ENCODE assay signal across 15 cellular contexts in the genomic region with DNA sequence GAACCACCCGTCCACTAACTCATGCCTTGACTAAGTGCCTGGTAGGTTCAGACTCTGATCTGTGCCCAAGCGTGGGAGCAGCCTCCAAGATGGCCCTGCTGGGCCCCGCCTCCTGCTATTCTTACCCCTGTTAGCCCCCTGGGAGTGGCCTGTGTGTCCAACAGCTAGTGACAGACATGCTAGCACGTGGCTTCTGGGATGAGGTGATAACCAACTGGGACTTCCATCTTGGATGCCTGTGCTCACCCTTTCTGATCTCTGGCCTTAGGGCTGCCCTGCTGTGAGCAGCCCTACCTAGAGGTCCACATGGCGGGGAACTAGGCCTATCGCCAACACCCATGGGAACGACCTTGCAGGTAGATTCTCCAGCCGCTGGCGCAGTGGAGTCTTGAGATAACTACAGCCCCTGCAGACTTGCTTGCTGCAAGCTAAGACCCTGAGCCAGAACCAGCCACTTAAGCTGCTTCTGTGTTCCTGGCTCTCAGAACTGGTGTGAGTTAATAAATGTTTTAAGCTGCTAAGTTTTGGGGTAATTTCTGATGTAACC. TPM values are rescaled to one million over a fixed set of nuclear protein-coding genes. Genes with fewer than 3 reads are reported as not detected.
DNase-seq lines count a peak whose midpoint lies in the region; ATAC-seq and TF ChIP-seq lines count a peak whose summit lies in the region.
"Had no signal": no experiment of that assay in that cellular context is flagged by ENCODE, and none has a peak within 500 bp of the region (broad histone marks: within the 10 kb centered on the region; RNA-seq: fewer than 3 reads in every experiment).

No MANE protein-coding gene starts in this region.

- no peak overlapping the region for H3K4me3 ChIP-seq in right lobe of liver
- H3K4me3 ChIP-seq: HAP-1 had no signal

- intact Hi-C loops in right lobe of liver (cut with DNase I): no loop called here

- TF ChIP-seq CTCF in brain (conservative IDR thresholded peaks at IDR 0.05) (no peak), nephron (IDR thresholded peaks at IDR 0.05; ENCODE audit: unreplicated experiment in 3 of 3) (no peak), type B pancreatic cell (conservative IDR thresholded peaks at IDR 0.05) (no peak), right lobe of liver (IDR thresholded peaks at IDR 0.05) (no peak)

- no peaks in the 10 kb centered on the region for H3K9me3 Mint-ChIP-seq in IgD-negative memory B cell
- no peaks in the 10 kb centered on the region for H3K9me3 Mint-ChIP-seq in brain
- no peaks in the 10 kb centered on the region for H3K9me3 Mint-ChIP-seq in nephron
- no peaks in the 10 kb centered on the region for H3K9me3 Mint-ChIP-seq in type B pancreatic cell
- H3K9me3 Mint-ChIP-seq: CD4-positive, alpha-beta memory T cell had no signal

- H3K9me3 ChIP-seq in right lobe of liver: no peaks in the 10 kb centered on the region
- H3K9me3 ChIP-seq: BE2C, HAP-1 had no signal

- H3K36me3 Mint-ChIP-seq in IgD-negative memory B cell (peaks cover 7% of the 10 kb centered on the region), brain (peaks cover 39% of the 10 kb centered on the region), nephron (ENCODE audit: low read depth) (peaks cover 42% of the 10 kb centered on the region), type B pancreatic cell (peaks cover 5% of the 10 kb centered on the region)

- no peaks in the 10 kb centered on the region for H3K27me3 ChIP-seq in right lobe of liver
- H3K27me3 ChIP-seq: BE2C had no signal

- peaks cover 0 to 37% (median 15%) of the 10 kb centered on the region in 4 donors for H3K36me3 ChIP-seq in right lobe of liver

- ATAC-seq in right lobe of liver: no peak

- WGBS in right lobe of liver (ENCODE audit: insufficient coverage, low coverage, low lambda C conversion rate, missing lambda C conversion rate): 60% methylated on average over 1 of the region's 9 CpGs

- no peak for TF ChIP-seq POLR2A in right lobe of liver (IDR thresholded peaks at IDR 0.05)

- H3K27me3 Mint-ChIP-seq in IgD-negative memory B cell (no peaks in the 10 kb centered on the region), brain (peaks cover 10% of the 10 kb centered on the region), nephron (ENCODE audit: low read depth) (no peaks in the 10 kb centered on the region), type B pancreatic cell (no peaks in the 10 kb centered on the region)
- H3K27me3 Mint-ChIP-seq: CD4-positive, alpha-beta memory T cell had no signal

- H3K4me3 Mint-ChIP-seq in IgD-negative memory B cell: peak overlapping the region in 3 of 4 donors; percentile 12 to 58 (median 49)
- H3K4me3 Mint-ChIP-seq in brain: peak overlapping the region in 3 of 5 experiments; percentile 35 to 70 (median 40)
- H3K4me3 Mint-ChIP-seq in nephron: peak overlapping the region; percentile 38 to 79 (median 67)
- H3K4me3 Mint-ChIP-seq in type B pancreatic cell: peak overlapping the region; percentile 49

- no peak overlapping the region for H3K27ac ChIP-seq in right lobe of liver
- H3K27ac ChIP-seq: C4-2B had no signal

- peaks cover 20 to 34% (median 24%) of the 10 kb centered on the region in 3 donors for H3K4me1 Mint-ChIP-seq in IgD-negative memory B cell
- H3K4me1 Mint-ChIP-seq in brain: peaks cover 35% of the 10 kb centered on the region
- H3K4me1 Mint-ChIP-seq in nephron: peaks cover 25% of the 10 kb centered on the region
- peaks cover 28% of the 10 kb centered on the region for H3K4me1 Mint-ChIP-seq in type B pancreatic cell (ENCODE audit: unreplicated experiment)

- DNase-seq in type B pancreatic cell (ENCODE audit: extremely low spot score, unreplicated experiment): no peak
- DNase-seq in right lobe of liver: no peak
- DNase-seq in NCI-H1092 (lab: John Stamatoyannopoulos, UW): no peak
- no peak for DNase-seq in AG08396 (ENCODE audit: low spot score)
- DNase-seq: BE2C; CD4-positive, alpha-beta memory T cell; DMS153; DMS79; GDM1; KBM-7 had no signal

- H3K27ac Mint-ChIP-seq in IgD-negative memory B cell (no peak overlapping the region), brain (no peak overlapping the region), nephron (no peak overlapping the region), type B pancreatic cell (no peak overlapping the region)

- peaks cover 0 to 20% (median 10%) of the 10 kb centered on the region in 4 donors for H3K4me1 ChIP-seq in right lobe of liver

RNA-seq across cellular contexts. Expression of a gene that starts 2.7 kb away (rescaled TPM):
- polyA plus RNA-seq in IgD-negative memory B cell (108 TPM), brain (ENCODE audit: insufficient read depth, low read depth, low replicate concordance) (108 TPM)
- total RNA-seq in type B pancreatic cell (ENCODE audit: low replicate concordance) (60.2 and 67.0 TPM in 2 replicates), right lobe of liver (10 to 100 TPM; 18.8 to 50.4 (median 26.0) TPM)

RNA-seq across cellular contexts. Expression of a gene that starts 2.8 kb away (rescaled TPM):
- polyA plus RNA-seq in IgD-negative memory B cell (11.3 TPM), brain (ENCODE audit: insufficient read depth, low read depth, low replicate concordance) (12.2 TPM)
- total RNA-seq in type B pancreatic cell (ENCODE audit: low replicate concordance) (23.6 and 28.8 TPM in 2 replicates), right lobe of liver (10 to 100 TPM in 4 of 6 experiments, 1 to 10 TPM in 2; 5.8 to 21.2 (median 11.5) TPM)

RNA-seq across cellular contexts. Expression of a gene that starts 59.2 kb away (rescaled TPM):
- polyA plus RNA-seq in IgD-negative memory B cell (5.8 TPM), brain (ENCODE audit: insufficient read depth, low read depth, low replicate concordance) (41.2 TPM)
- total RNA-seq in type B pancreatic cell (ENCODE audit: low replicate concordance) (36.1 and 44.1 TPM in 2 replicates), right lobe of liver (100 to 1,000 TPM in 3 of 6 experiments, 10 to 100 TPM in 3; 30.5 to 152 (median 90.8) TPM)
